In the genomic region with DNA sequence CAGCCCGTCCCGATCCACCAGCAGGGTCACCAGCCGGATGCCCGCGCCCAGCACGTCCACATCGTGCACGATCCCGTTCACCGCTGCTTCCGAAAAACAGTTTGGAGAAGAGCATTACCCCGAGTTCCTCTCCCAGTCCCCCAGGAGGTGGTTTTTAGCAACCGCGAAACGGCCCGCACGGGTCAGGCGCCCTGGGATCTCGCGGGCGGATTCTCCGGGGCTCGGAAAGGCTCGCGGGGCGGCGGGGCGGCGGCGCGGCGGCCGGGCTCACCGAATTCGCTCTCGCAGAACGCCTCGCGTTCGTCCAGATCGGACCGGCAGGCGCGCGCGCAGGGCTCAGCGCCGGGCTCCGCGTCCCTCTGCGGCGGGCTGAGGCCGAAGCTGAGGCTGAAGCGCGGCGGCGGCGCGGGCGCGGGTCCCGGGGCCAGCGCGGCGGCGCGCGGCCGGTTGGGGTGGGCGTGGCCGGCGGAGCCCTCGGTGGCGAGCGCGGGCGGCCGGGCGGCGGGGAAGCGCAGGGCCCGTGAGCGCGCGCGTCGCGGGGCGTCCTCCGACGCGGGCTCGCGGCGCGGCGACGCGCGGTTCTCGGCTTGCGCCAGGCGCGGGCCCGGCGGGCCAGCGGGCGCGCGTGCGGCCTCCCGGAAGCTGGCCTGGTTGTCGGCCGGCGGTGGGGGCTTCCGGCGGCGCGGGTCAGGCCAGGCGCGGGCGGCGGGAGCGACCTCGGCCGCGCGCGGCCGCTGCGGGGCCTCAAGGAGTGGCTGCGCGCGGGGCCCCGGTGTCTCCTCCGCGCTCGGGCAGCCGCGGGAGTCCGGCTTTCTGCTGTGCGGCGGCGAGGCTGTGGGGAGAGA, we compare ENCODE assay signal across 8 cellular contexts. TPM values are rescaled to one million over a fixed set of nuclear protein-coding genes. Genes with fewer than 3 reads are reported as not detected.
DNase-seq lines count a peak whose midpoint lies in the region; ATAC-seq, FAIRE-seq and TF ChIP-seq lines count a peak whose summit lies in the region.

No MANE protein-coding gene starts in this region.

- H3K36me3 Mint-ChIP-seq in WTC11 = 0 out of 2 replicates have a peak, but pooled peaks cover 3% of the 10 kb centered on the region

- peak overlapping the region; percentile 89 for H3K4me2 ChIP-seq in keratinocyte (ENCODE audit: control insufficient read depth, extremely low read depth, insufficient read depth, low read depth, low read length)

- H3K27ac ChIP-seq in 22Rv1 = peak overlapping the region; percentile 96
- H3K27ac ChIP-seq in caudate nucleus (ENCODE audit: low read depth, low read length) = peak overlapping the region; percentile 92
- peak overlapping the region; percentile 63 for H3K27ac ChIP-seq in keratinocyte (ENCODE audit: control insufficient read depth, insufficient read depth, low read length)

- H3K9me3 Mint-ChIP-seq in WTC11 = no peaks in the 10 kb centered on the region

- peak overlapping the region; percentile 69 to 81 (median 78) for H3K4me3 ChIP-seq in keratinocyte (ENCODE audit: control insufficient read depth in 2 of 3, extremely low read depth in 1 of 3, insufficient read depth in 2 of 3, low read depth in 1 of 3, low read length in 3 of 3)

- peaks cover 25% of the 10 kb centered on the region for H3K27me3 Mint-ChIP-seq in WTC11 (ENCODE audit: low read depth)

- H3K9me1 ChIP-seq in keratinocyte (ENCODE audit: control insufficient read depth, extremely low read depth, insufficient read depth, low read length) = no peaks in the 10 kb centered on the region

- peak overlapping the region; percentile 56 for H3K27ac Mint-ChIP-seq in WTC11

- peak overlapping the region; percentile 95 for H3K4me3 Mint-ChIP-seq in WTC11

- no peaks in the 10 kb centered on the region for H4K20me1 ChIP-seq in keratinocyte (ENCODE audit: control insufficient read depth, extremely low read depth, insufficient read depth, low read length)

- peak; percentile 72 for DNase-seq in GM18507 (ENCODE audit: extremely low spot score, insufficient read length, low read depth)
- DNase-seq in NCI-H2107 treated with DMSO at 0.1 percent for 48 hours (lab: John Stamatoyannopoulos, UW; ENCODE audit: unreplicated experiment) = peak; percentile 52
- peak; percentile 76 for DNase-seq in WTC11 (ENCODE audit: low spot score)
- DNase-seq in caudate nucleus (lab: John Stamatoyannopoulos, UW) = peak in 57 of 61 donors; percentile 25 to 88 (median 71)
- no peak for DNase-seq in keratinocyte (ENCODE audit: low read depth, low spot score)
- DNase-seq in stimulated activated CD4-positive, alpha-beta T cell treated with anti-CD3 and anti-CD28 coated beads, Interleukin-12 subunit alpha, Interleukin-12 subunit beta, amount 100 ng/mL, for 4 hours = peak; percentile 72

- H3K4me1 ChIP-seq in keratinocyte (ENCODE audit: control insufficient read depth, extremely low read depth, insufficient read depth, low read length) = peaks cover 21% of the 10 kb centered on the region

- H3K9me3 ChIP-seq in keratinocyte (ENCODE audit: control insufficient read depth, low read depth, low read length) = no peaks in the 10 kb centered on the region

- H3K9ac ChIP-seq in keratinocyte (ENCODE audit: control insufficient read depth, extremely low read depth, insufficient read depth, low read length) = peak overlapping the region; percentile 75

- H3K36me3 ChIP-seq in keratinocyte (ENCODE audit: control insufficient read depth in 2 of 2, extremely low read depth in 1 of 2, insufficient read depth in 2 of 2, low read length in 2 of 2) = no peaks in the 10 kb centered on the region

- CTCF ChIA-PET in WTC11 (lab: Charles Lee) = interaction anchor here (0.5 to 1.6 kb wide), 3 partner anchors 19 to 131 kb away, joined by 3 to 5 read pairs (median 3); no protein-coding TSS in a partner anchor

- H3K27me3 ChIP-seq in keratinocyte (ENCODE audit: control insufficient read depth, extremely low read depth, insufficient read depth, low read length) = no peaks in the 10 kb centered on the region

- H2AFZ ChIP-seq in keratinocyte (ENCODE audit: control insufficient read depth, low read length) = peak overlapping the region; percentile 91

- FAIRE-seq in GM18507 (lab: Jason Lieb, UNC) (peak; percentile 68), keratinocyte (lab: Jason Lieb, UNC) (no peak)

- dilution Hi-C loops in keratinocyte (cut with MboI; ENCODE audit: extremely low pct_ligation_motif_present, low sequenced_read_pairs) = no loop called here

- TF ChIP-seq CTCF in 22Rv1 (IDR thresholded peaks at IDR 0.05) (no peak), WTC11 (IDR thresholded peaks at IDR 0.05) (no peak), keratinocyte (optimal IDR thresholded peaks at IDR 0.05 in 1 of 3, IDR thresholded peaks at IDR 0.05 in 1 of 3, conservative IDR thresholded peaks at IDR 0.05 in 1 of 3; ENCODE audit: extremely low read depth in 1 of 3, insufficient read depth in 2 of 3, low read length in 3 of 3) (no peak)

- H3K79me2 ChIP-seq in keratinocyte (ENCODE audit: control insufficient read depth, insufficient read depth, low read length) = no peaks in the 10 kb centered on the region

- POLR2A ChIA-PET in WTC11 (lab: Charles Lee) = interaction anchor here (0.5 to 1.0 kb wide), 3 partner anchors 10 to 27 kb away, joined by 4 to 6 read pairs (median 5); no protein-coding TSS in a partner anchor

- ATAC-seq in HG02973 (IDR thresholded peaks at IDR 0.05; ENCODE audit: unreplicated experiment) = peak; percentile 64
- ATAC-seq in WTC11 = peak; percentile 66

- H3K4me1 Mint-ChIP-seq in WTC11 = peaks cover 21% of the 10 kb centered on the region

TF ChIP-seq in WTC11, 78 proteins besides CTCF, POLR2A, EP300 and RAD21 (continues in another document):
- TF ChIP-seq GABPB1 (CRISPR knock-in tag; IDR thresholded peaks at IDR 0.05) (peak; percentile 44; the same call in 1 of the 2 replicates), HMGXB4 (CRISPR knock-in tag; IDR thresholded peaks at IDR 0.05) (peak; percentile 26; the same call in 1 of the 2 replicates), ZNF219 (CRISPR knock-in tag; IDR thresholded peaks at IDR 0.05; ENCODE audit: borderline replicate concordance) (no peak), CREM (CRISPR knock-in tag; IDR thresholded peaks at IDR 0.05) (0 out of 2 replicates have a peak, but pooled peaks have one; percentile 20), SP1 (CRISPR knock-in tag; conservative IDR thresholded peaks at IDR 0.05) (peak; percentile 50; the same call in 1 of the 2 replicates), NFATC4 (CRISPR knock-in tag; IDR thresholded peaks at IDR 0.05) (no peak), FOXJ3 (CRISPR knock-in tag; IDR thresholded peaks at IDR 0.05; ENCODE audit: borderline replicate concordance) (no peak), ZNF671 (CRISPR knock-in tag; IDR thresholded peaks at IDR 0.05) (0 out of 2 replicates have a peak, but pooled peaks have one; percentile 7), ZNF121 (CRISPR knock-in tag; IDR thresholded peaks at IDR 0.05) (no peak)
- TF ChIP-seq, protein P1, sequence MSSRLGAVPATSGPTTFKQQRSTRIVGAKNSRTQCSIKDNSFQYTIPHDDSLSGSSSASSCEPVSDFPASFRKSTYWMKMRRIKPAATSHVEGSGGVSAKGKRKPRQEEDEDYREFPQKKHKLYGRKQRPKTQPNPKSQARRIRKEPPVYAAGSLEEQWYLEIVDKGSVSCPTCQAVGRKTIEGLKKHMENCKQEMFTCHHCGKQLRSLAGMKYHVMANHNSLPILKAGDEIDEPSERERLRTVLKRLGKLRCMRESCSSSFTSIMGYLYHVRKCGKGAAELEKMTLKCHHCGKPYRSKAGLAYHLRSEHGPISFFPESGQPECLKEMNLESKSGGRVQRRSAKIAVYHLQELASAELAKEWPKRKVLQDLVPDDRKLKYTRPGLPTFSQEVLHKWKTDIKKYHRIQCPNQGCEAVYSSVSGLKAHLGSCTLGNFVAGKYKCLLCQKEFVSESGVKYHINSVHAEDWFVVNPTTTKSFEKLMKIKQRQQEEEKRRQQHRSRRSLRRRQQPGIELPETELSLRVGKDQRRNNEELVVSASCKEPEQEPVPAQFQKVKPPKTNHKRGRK (CRISPR knock-in tag; IDR thresholded peaks at IDR 0.05; ENCODE audit: borderline replicate concordance) = no peak

RNA-seq across cellular contexts. Expression of gene C17orf58, which starts 2.9 kb away (rescaled TPM):
- 27.4 to 29.5 TPM (median 28.2 TPM) in 3 replicates for total RNA-seq in WTC11 (2021)
- 4.3 to 6.4 TPM (median 6.1 TPM) in 3 replicates for polyA plus RNA-seq in keratinocyte
- 4.6 TPM for polyA plus RNA-seq in keratinocyte (2011; ENCODE audit: low read depth)
- 4.4 and 6.8 TPM in 2 replicates for polyA plus RNA-seq in keratinocyte (2011; cell fraction: cytosol; rRNA removed)
- polyA plus RNA-seq in keratinocyte (2011; cell fraction: nucleus; rRNA removed) = 2.2 and 2.7 TPM in 2 replicates
- polyA plus RNA-seq in keratinocyte (2012; ENCODE audit: low replicate concordance) = 4.2 and 5.8 TPM in 2 replicates
- 2.8 to 5.4 TPM (median 3.2 TPM) in 3 replicates for polyA minus RNA-seq in keratinocyte
- polyA minus RNA-seq in keratinocyte (2011; cell fraction: cytosol; rRNA and poly(A)+ RNA removed) = 6.1 TPM
- polyA minus RNA-seq in keratinocyte (2011; cell fraction: nucleus; rRNA and poly(A)+ RNA removed) = 1.3 and 1.6 TPM in 2 replicates

RNA-seq across cellular contexts. Expression of gene KPNA2, which starts 42.2 kb away (rescaled TPM):
- 426 to 466 TPM (median 431 TPM) in 3 replicates for total RNA-seq in WTC11 (2021)
- polyA plus RNA-seq in keratinocyte = 96.2 to 233 TPM (median 186 TPM) in 3 replicates
- 35.8 TPM for polyA plus RNA-seq in keratinocyte (2011; ENCODE audit: low read depth)
- polyA plus RNA-seq in keratinocyte (2011; cell fraction: cytosol; rRNA removed) = 113 and 171 TPM in 2 replicates
- 136 and 140 TPM in 2 replicates for polyA plus RNA-seq in keratinocyte (2011; cell fraction: nucleus; rRNA removed)
- 56.6 and 182 TPM in 2 replicates for polyA plus RNA-seq in keratinocyte (2012; ENCODE audit: low replicate concordance)
- 188 to 319 TPM (median 205 TPM) in 3 replicates for polyA minus RNA-seq in keratinocyte
- 149 TPM for polyA minus RNA-seq in keratinocyte (2011; cell fraction: cytosol; rRNA and poly(A)+ RNA removed)
- polyA minus RNA-seq in keratinocyte (2011; cell fraction: nucleus; rRNA and poly(A)+ RNA removed) = 71.4 and 123 TPM in 2 replicates
